In the genomic region with DNA sequence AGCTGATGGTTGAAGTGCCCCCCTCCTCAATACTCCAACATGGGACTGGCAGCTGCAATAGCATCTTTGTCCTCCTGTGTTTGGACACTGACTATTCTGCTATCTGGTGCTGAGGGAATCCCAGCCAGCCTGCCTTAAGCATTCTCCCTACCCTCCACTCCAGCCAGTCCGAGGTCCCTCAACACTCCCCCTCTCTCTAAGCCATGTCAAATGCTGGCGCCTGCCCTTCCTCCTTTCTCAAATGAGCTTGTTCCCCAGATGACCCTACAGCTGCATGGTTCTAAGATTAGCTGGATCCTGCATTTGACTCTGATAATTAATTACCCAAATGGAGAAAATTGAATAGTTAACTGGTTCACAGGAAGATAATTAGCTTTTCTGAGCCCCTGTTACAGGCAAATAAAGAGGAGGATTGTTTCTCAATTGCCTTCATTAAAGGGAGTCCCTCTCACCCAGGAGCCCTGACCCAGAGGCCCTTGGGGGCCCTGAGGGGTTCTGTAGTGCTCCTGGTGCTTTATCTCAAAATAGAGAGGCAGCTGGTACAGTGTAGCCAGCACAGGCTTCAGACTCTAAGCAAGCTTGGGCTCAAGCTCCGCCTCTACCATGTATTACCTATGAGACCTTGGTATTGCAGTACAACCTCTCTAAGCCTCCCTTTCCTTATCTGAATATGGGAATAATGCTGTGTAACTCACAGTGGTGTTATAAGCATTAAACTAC, we compare ENCODE assay signal across 18 cellular contexts.
"Had no signal": no experiment of that assay in that cellular context is flagged by ENCODE, and none has a peak within 500 bp of the region (broad histone marks: within the 10 kb centered on the region; RNA-seq: fewer than 3 reads in every experiment).

No MANE protein-coding gene starts in this region.

- H2AFZ ChIP-seq: hepatocyte had no signal

- H3K9me3 ChIP-seq: body of pancreas, psoas muscle, right lobe of liver, suprapubic skin had no signal

- ATAC-seq: activated CD8-positive, alpha-beta T cell treated with anti-CD3 and anti-CD28 coated beads, Interleukin-2, amount 10 ng/mL, durations not matched to agents 7 days and 5 days; activated T-cell treated with anti-CD3 and anti-CD28 coated beads, Interleukin-2, amount 50 U/mL, for 72 hours; body of pancreas; psoas muscle; right lobe of liver; stimulated activated naive CD8-positive, alpha-beta T cell treated with anti-CD3 and anti-CD28 coated beads, Interleukin-15, Interleukin-2, amounts not matched to agents 100 U/mL and 50 U/mL, for 24 hours had no signal

- H3K27ac ChIP-seq: body of pancreas, hepatocyte, psoas muscle, right lobe of liver, suprapubic skin had no signal

- H3K36me3 Mint-ChIP-seq: activated naive CD8-positive, alpha-beta T cell had no signal

- H3K36me3 ChIP-seq: right lobe of liver, suprapubic skin had no signal

- H3K4me1 ChIP-seq: psoas muscle, right lobe of liver had no signal

- H3K27ac Mint-ChIP-seq: activated CD4-positive, alpha-beta T cell treated with anti-CD3 and anti-CD28 coated beads, Interleukin-2, amount 10 ng/mL, durations not matched to agents 24 days and 14 days; activated CD8-positive, alpha-beta T cell treated with anti-CD3 and anti-CD28 coated beads, Interleukin-2, amount 10 ng/mL, durations not matched to agents 7 days and 5 days; activated naive CD8-positive, alpha-beta T cell; activated T-cell treated with anti-CD3 and anti-CD28 coated beads, Interleukin-2, amount 50 U/mL, for 72 hours; nephron had no signal

- H3K9me3 Mint-ChIP-seq: nephron had no signal

- H3K79me2 ChIP-seq: hepatocyte had no signal

- H3K27me3 ChIP-seq: body of pancreas, hepatocyte, right lobe of liver had no signal

- DNase-seq: activated CD4-positive, alpha-beta T cell treated with anti-CD3 and anti-CD28 coated beads, Interleukin-2, amount 10 ng/mL, durations not matched to agents 24 days and 14 days; activated CD4-positive, CD25-positive, alpha-beta regulatory T cell; activated CD8-positive, alpha-beta memory T cell treated with anti-CD3 and anti-CD28 coated beads, Interleukin-2, amount 50 U/mL, for 4 hours; activated CD8-positive, alpha-beta T cell treated with anti-CD3 and anti-CD28 coated beads, Interleukin-2, amount 10 ng/mL, durations not matched to agents 7 days and 5 days; activated gamma-delta T cell treated with Interleukin-2 at 50 U/mL for 16 hours; activated T-cell treated with anti-CD3 and anti-CD28 coated beads, Interleukin-2, amount 50 U/mL, for 72 hours; amniotic stem cell; body of pancreas; caudate nucleus; psoas muscle; right lobe of liver; stimulated activated naive CD8-positive, alpha-beta T cell treated with anti-CD3 and anti-CD28 coated beads, Interleukin-15, Interleukin-2, amounts not matched to agents 100 U/mL and 50 U/mL, for 24 hours; trophoblast cell had no signal

- H3K4me1 Mint-ChIP-seq: nephron had no signal

- H3K4me3 ChIP-seq: body of pancreas, hepatocyte, psoas muscle, right lobe of liver, smooth muscle cell, suprapubic skin had no signal

- H3K4me3 Mint-ChIP-seq: activated CD4-positive, alpha-beta T cell treated with anti-CD3 and anti-CD28 coated beads, Interleukin-2, amount 10 ng/mL, durations not matched to agents 24 days and 14 days; activated CD8-positive, alpha-beta T cell treated with anti-CD3 and anti-CD28 coated beads, Interleukin-2, amount 10 ng/mL, durations not matched to agents 7 days and 5 days; activated naive CD8-positive, alpha-beta T cell; activated T-cell treated with anti-CD3 and anti-CD28 coated beads, Interleukin-2, amount 50 U/mL, for 72 hours; nephron had no signal

- H3K4me2 ChIP-seq: hepatocyte, smooth muscle cell had no signal
